In genomic region chr1:226682841-226683800, GRCh38 we compare ENCODE assay signal across 13 cellular contexts. TPM values are rescaled to one million over a fixed set of nuclear protein-coding genes. Genes with fewer than 3 reads are reported as not detected.
A peak's percentile ranks its signal among the peaks of the same experiment; 100 is the strongest.
DNase-seq lines count a peak whose midpoint lies in the region; ATAC-seq and TF ChIP-seq lines count a peak whose summit lies in the region.
"Had no signal": no experiment of that assay in that cellular context is flagged by ENCODE, and none has a peak within 500 bp of the region (broad histone marks: within the 10 kb centered on the region; RNA-seq: fewer than 3 reads in every experiment).

No MANE protein-coding gene starts in this region.

- no peak for TF ChIP-seq POLR2A in transverse colon (IDR thresholded peaks at IDR 0.05)
- no peak for TF ChIP-seq POLR2A in testis (IDR thresholded peaks at IDR 0.05)

- H3K27me3 Mint-ChIP-seq in activated CD8-positive, alpha-beta T cell treated with anti-CD3 and anti-CD28 coated beads, Interleukin-2, amount 10 ng/mL, durations not matched to agents 7 days and 5 days (ENCODE audit: low read depth): no peaks in the 10 kb centered on the region

- no peaks in the 10 kb centered on the region for H3K36me3 ChIP-seq in left ventricle myocardium inferior
- H3K36me3 ChIP-seq in transverse colon: no peaks in the 10 kb centered on the region
- no peaks in the 10 kb centered on the region for H3K36me3 ChIP-seq in testis (ENCODE audit: low read depth, missing control alignments)

- intact Hi-C loops in left ventricle myocardium inferior (cut with micrococcal nuclease): loop anchor here (10.0 kb wide), 1 partner anchor 48 kb away; no protein-coding TSS in a partner anchor
- intact Hi-C loops in left ventricle myocardium superior (cut with micrococcal nuclease): no loop called here
- intact Hi-C loops in transverse colon (cut with DNase I; ENCODE audit: low total_unique reads): no loop called here
- intact Hi-C loops in testis (cut with DNase I; ENCODE audit: low total_unique reads): no loop called here

- no peak overlapping the region for H3K4me3 Mint-ChIP-seq in activated CD8-positive, alpha-beta T cell treated with anti-CD3 and anti-CD28 coated beads, Interleukin-2, amount 10 ng/mL, durations not matched to agents 7 days and 5 days
- H3K4me3 Mint-ChIP-seq: neural crest cell had no signal

- no peaks in the 10 kb centered on the region for H3K27me3 ChIP-seq in left ventricle myocardium inferior (ENCODE audit: low read depth)
- H3K27me3 ChIP-seq in transverse colon: no peaks in the 10 kb centered on the region
- no peaks in the 10 kb centered on the region for H3K27me3 ChIP-seq in testis

- no peak for TF ChIP-seq EP300 in transverse colon (IDR thresholded peaks at IDR 0.05; ENCODE audit: low read depth)

- CTCF ChIA-PET in activated CD8-positive, alpha-beta T cell treated with anti-CD3 and anti-CD28 coated beads, Interleukin-2, amount 10 ng/mL, durations not matched to agents 7 days and 5 days (lab: Charles Lee): interaction anchor here (1.0 to 1.9 kb wide), 9 partner anchors 10 to 145 kb away, joined by 3 to 8 read pairs (median 3); no protein-coding TSS in a partner anchor

- DNase-seq in left ventricle myocardium inferior: no peak
- no peak for DNase-seq in left ventricle myocardium superior
- DNase-seq in activated CD8-positive, alpha-beta T cell treated with anti-CD3 and anti-CD28 coated beads, Interleukin-2, amount 10 ng/mL, durations not matched to agents 7 days and 5 days: no peak
- peak; percentile 52 for DNase-seq in islet precursor cell
- no peak for DNase-seq in transverse colon
- no peak for DNase-seq in COR-L47 (lab: John Stamatoyannopoulos, UW)
- DNase-seq in testis: no peak
- DNase-seq in foreskin fibroblast: no peak
- DNase-seq: NCI-H2029, RPMI8226 had no signal

- H3K9me3 Mint-ChIP-seq in activated CD8-positive, alpha-beta T cell treated with anti-CD3 and anti-CD28 coated beads, Interleukin-2, amount 10 ng/mL, durations not matched to agents 7 days and 5 days (ENCODE audit: insufficient read depth): no peaks in the 10 kb centered on the region
- H3K9me3 Mint-ChIP-seq: neural crest cell had no signal

- no peak for TF ChIP-seq CTCF in left ventricle myocardium inferior (IDR thresholded peaks at IDR 0.05; ENCODE audit: borderline replicate concordance)
- TF ChIP-seq CTCF in transverse colon (IDR thresholded peaks at IDR 0.05): no peak
- TF ChIP-seq CTCF in testis (IDR thresholded peaks at IDR 0.05): no peak
- no peak for TF ChIP-seq CTCF in foreskin fibroblast (IDR thresholded peaks at IDR 0.05; ENCODE audit: low read depth, low read length)

- 83 to 92% methylated on average over 3 to 9 of the region's 9 CpGs for WGBS in transverse colon (ENCODE audit: low coverage in 1 of 2), 2 donors
- 90% methylated on average over 9 of the region's 9 CpGs for WGBS in testis, 2 donors

- H3K4me3 ChIP-seq in left ventricle myocardium inferior: no peak overlapping the region
- no peak overlapping the region for H3K4me3 ChIP-seq in transverse colon
- H3K4me3 ChIP-seq in testis: no peak overlapping the region
- no peak overlapping the region for H3K4me3 ChIP-seq in foreskin fibroblast (ENCODE audit: low read depth in 1 of 2, low read length in 2 of 2)

- H3K36me3 Mint-ChIP-seq in activated CD8-positive, alpha-beta T cell treated with anti-CD3 and anti-CD28 coated beads, Interleukin-2, amount 10 ng/mL, durations not matched to agents 7 days and 5 days (ENCODE audit: low read depth): peaks cover 36% of the 10 kb centered on the region

- POLR2A ChIA-PET in activated CD8-positive, alpha-beta T cell treated with anti-CD3 and anti-CD28 coated beads, Interleukin-2, amount 10 ng/mL, durations not matched to agents 7 days and 5 days (lab: Charles Lee): interaction anchor here (0.6 to 1.8 kb wide), 5 partner anchors 9 to 1482 kb away, joined by 3 to 9 read pairs (median 3); no protein-coding TSS in a partner anchor

- no peaks in the 10 kb centered on the region for H3K9me3 ChIP-seq in left ventricle myocardium inferior (replicated peaks)
- no peaks in the 10 kb centered on the region for H3K9me3 ChIP-seq in transverse colon
- H3K9me3 ChIP-seq in testis: no peaks in the 10 kb centered on the region

- in situ Hi-C loops in transverse colon (cut with MboI; ENCODE audit: low pct_ligation_motif_present in 1 of 4, low pct_unique_long_range_greater_than_20kb in 1 of 4, low sequenced_read_pairs in 3 of 4): no loop called here

- no peak for ATAC-seq in left ventricle myocardium superior
- ATAC-seq in activated CD8-positive, alpha-beta T cell treated with anti-CD3 and anti-CD28 coated beads, Interleukin-2, amount 10 ng/mL, durations not matched to agents 7 days and 5 days: no peak
- ATAC-seq: HepG2 had no signal

- peaks cover 100% of the 10 kb centered on the region for H3K4me1 ChIP-seq in left ventricle myocardium inferior
- H3K4me1 ChIP-seq in transverse colon: peaks cover 29 to 78% (median 49%) of the 10 kb centered on the region in 4 donors
- H3K4me1 ChIP-seq in testis: peaks cover 36% of the 10 kb centered on the region

- H3K27ac ChIP-seq in left ventricle myocardium inferior (replicated peaks): peak overlapping the region; percentile 91
- H3K27ac ChIP-seq in transverse colon: peak overlapping the region; percentile 11 to 89 (median 86)
- no peak overlapping the region for H3K27ac ChIP-seq in testis
- H3K27ac ChIP-seq: VCaP had no signal

- peak overlapping the region; percentile 10 for H3K27ac Mint-ChIP-seq in activated CD8-positive, alpha-beta T cell treated with anti-CD3 and anti-CD28 coated beads, Interleukin-2, amount 10 ng/mL, durations not matched to agents 7 days and 5 days

- peaks cover 84% of the 10 kb centered on the region for H3K4me1 Mint-ChIP-seq in activated CD8-positive, alpha-beta T cell treated with anti-CD3 and anti-CD28 coated beads, Interleukin-2, amount 10 ng/mL, durations not matched to agents 7 days and 5 days (ENCODE audit: low read depth)

RNA-seq across cellular contexts. Expression of gene ITPKB, which starts 56.0 kb away (rescaled TPM):
- 15.7 TPM for total RNA-seq in left ventricle myocardium inferior
- 19.5 TPM for total RNA-seq in left ventricle myocardium superior
- 10 to 100 TPM; 47.0 to 47.4 TPM for total RNA-seq in activated CD8-positive, alpha-beta T cell treated with anti-CD3 and anti-CD28 coated beads, Interleukin-2, amount 10 ng/mL, durations not matched to agents 7 days and 5 days
- 10 to 100 TPM; 14.3 to 57.6 (median 23.7) TPM for total RNA-seq in transverse colon
- total RNA-seq in testis: 10 to 100 TPM; 13.5 to 18.0 TPM
- 11.4 TPM for polyA plus RNA-seq in testis (ENCODE audit: insufficient read depth, low read depth, low replicate concordance)
- total RNA-seq: HepG2 had no signal
- polyA plus RNA-seq: HepG2 had no signal

Comparison
In these comparisons a context has a peak if more than half of its experiments do, and no peak if none do; other contexts are left out.
1. H3K27ac ChIP-seq: peak in left ventricle myocardium inferior (single experiment) and transverse colon (4 of 4); none in testis (0 of 2).